ENCODE assay signal across 19 cellular contexts in genomic region chr2:176099737-176100546, GRCh38. TPM values are rescaled to one million over a fixed set of nuclear protein-coding genes. Genes with fewer than 3 reads are reported as not detected.
DNase-seq lines count a peak whose midpoint lies in the region; ATAC-seq and TF ChIP-seq lines count a peak whose summit lies in the region.
"Had no signal": no experiment of that assay in that cellular context is flagged by ENCODE, and none has a peak within 500 bp of the region (broad histone marks: within the 10 kb centered on the region; RNA-seq: fewer than 3 reads in every experiment).

HOXD12 (plus strand) TSS chr2:176099795; CDS start chr2:176099802, 7 bp downstream.

- H3K36me3 Mint-ChIP-seq in activated CD8-positive, alpha-beta memory T cell treated with anti-CD3 and anti-CD28 coated beads, Interleukin-2, amount 10 ng/mL, durations not matched to agents 7 days and 5 days = no peaks in the 10 kb centered on the region
- peaks cover 0 to under 1% of the 10 kb centered on the region in 2 donors for H3K36me3 Mint-ChIP-seq in stimulated activated naive B cell treated with anti-CD40 and anti-IgM and Interleukin-4, amounts not matched to agents 10 μg/mL and 1 μg/mL and 100 μg/mL, for 72 hours
- H3K36me3 Mint-ChIP-seq: T-cell had no signal

- no peak within 1 kb of the TSS for H3K9ac ChIP-seq in SK-N-MC (ENCODE audit: insufficient read length)

- H3K27me3 Mint-ChIP-seq in activated CD8-positive, alpha-beta memory T cell treated with anti-CD3 and anti-CD28 coated beads, Interleukin-2, amount 10 ng/mL, durations not matched to agents 7 days and 5 days = peaks cover 96% of the 10 kb centered on the region
- peaks cover 76 to 93% of the 10 kb centered on the region in 2 donors for H3K27me3 Mint-ChIP-seq in stimulated activated naive B cell treated with anti-CD40 and anti-IgM and Interleukin-4, amounts not matched to agents 10 μg/mL and 1 μg/mL and 100 μg/mL, for 72 hours

- TF ChIP-seq CTCF in OCI-LY7 (conservative IDR thresholded peaks at IDR 0.05; ENCODE audit: low read length) = no peak

- H3K79me2 ChIP-seq in OCI-LY7 (ENCODE audit: insufficient read depth, low read depth, low read length) = no peaks in the 10 kb centered on the region

- intact Hi-C loops in OCI-LY7 (cut with micrococcal nuclease; ENCODE audit: unreplicated experiment) = no loop called here

- BruUV-seq in OCI-LY7 (replicated peaks; lab: Mats Ljungman, UMichigan) = no TSS peak

- H3K27ac ChIP-seq in SK-N-MC (peak within 1 kb of the TSS; percentile 84), OCI-LY7 (ENCODE audit: low read depth, low read length, poor library complexity, severe bottlenecking) (no peak within 1 kb of the TSS)
- H3K27ac ChIP-seq: adrenal gland, thoracic aorta had no signal

- H3K36me3 ChIP-seq in SK-N-MC (ENCODE audit: insufficient read depth, low read length) (peaks cover 10% of the 10 kb centered on the region), OCI-LY7 (ENCODE audit: insufficient read depth, low read length) (no peaks in the 10 kb centered on the region)
- H3K36me3 ChIP-seq: adrenal gland, thoracic aorta had no signal

- peaks cover 10% of the 10 kb centered on the region for H3K4me1 Mint-ChIP-seq in activated CD8-positive, alpha-beta memory T cell treated with anti-CD3 and anti-CD28 coated beads, Interleukin-2, amount 10 ng/mL, durations not matched to agents 7 days and 5 days
- peaks cover 17 to 28% of the 10 kb centered on the region in 2 donors for H3K4me1 Mint-ChIP-seq in stimulated activated naive B cell treated with anti-CD40 and anti-IgM and Interleukin-4, amounts not matched to agents 10 μg/mL and 1 μg/mL and 100 μg/mL, for 72 hours

- H2AFZ ChIP-seq in OCI-LY7 (ENCODE audit: low read length) = no peak within 1 kb of the TSS

- ATAC-seq in activated CD8-positive, alpha-beta memory T cell treated with anti-CD3 and anti-CD28 coated beads, Interleukin-2, amount 10 ng/mL, durations not matched to agents 7 days and 5 days = no peak
- no peak for ATAC-seq in stimulated activated naive B cell treated with anti-CD40 and anti-IgM and Interleukin-4, amounts not matched to agents 10 μg/mL and 1 μg/mL and 100 μg/mL, for 72 hours (replicated peaks)
- ATAC-seq: T-cell had no signal

- H3K4me3 Mint-ChIP-seq in activated CD8-positive, alpha-beta memory T cell treated with anti-CD3 and anti-CD28 coated beads, Interleukin-2, amount 10 ng/mL, durations not matched to agents 7 days and 5 days = no peak within 1 kb of the TSS
- no peak within 1 kb of the TSS for H3K4me3 Mint-ChIP-seq in stimulated activated naive B cell treated with anti-CD40 and anti-IgM and Interleukin-4, amounts not matched to agents 10 μg/mL and 1 μg/mL and 100 μg/mL, for 72 hours
- H3K4me3 Mint-ChIP-seq: activated B cell treated with CpG ODN at 0.5 μM for 24 hours had no signal

- POLR2A ChIA-PET in OCI-LY7 (lab: Charles Lee) = no interaction called here

- peak; percentile 51 for DNase-seq in activated CD8-positive, alpha-beta memory T cell treated with anti-CD3 and anti-CD28 coated beads, Interleukin-2, amount 50 U/mL, for 48 hours
- DNase-seq in activated CD8-positive, alpha-beta memory T cell treated with anti-CD3 and anti-CD28 coated beads, Interleukin-2, amount 10 ng/mL, durations not matched to agents 7 days and 5 days = no peak
- DNase-seq in SK-N-MC (ENCODE audit: low read depth, low spot score) (no peak), iPS-NIHi7 (ENCODE audit: extremely low spot score) (peak; percentile 10), OCI-LY7 (ENCODE audit: low spot score) (no peak), middle frontal gyrus (ENCODE audit: extremely low spot score, low spot score) (no peak)
- DNase-seq in stimulated activated naive B cell treated with anti-CD40 and anti-IgM and Interleukin-4, amounts not matched to agents 10 μg/mL and 1 μg/mL and 100 μg/mL, for 72 hours = no peak
- DNase-seq in stimulated activated CD4-positive, alpha-beta T cell treated with anti-CD3 and anti-CD28 coated beads, Interleukin-4, amount 100 ng/mL, for 24 hours = no peak
- DNase-seq: activated B cell treated with CpG ODN at 0.5 μM for 24 hours, COR-L47, erythroblast, NCI-H2029, NCI-H526, RPMI8226 had no signal

- H3K9me3 Mint-ChIP-seq in activated CD8-positive, alpha-beta memory T cell treated with anti-CD3 and anti-CD28 coated beads, Interleukin-2, amount 10 ng/mL, durations not matched to agents 7 days and 5 days (ENCODE audit: low read depth) = no peaks in the 10 kb centered on the region
- peaks cover 0 to under 1% of the 10 kb centered on the region in 2 donors for H3K9me3 Mint-ChIP-seq in stimulated activated naive B cell treated with anti-CD40 and anti-IgM and Interleukin-4, amounts not matched to agents 10 μg/mL and 1 μg/mL and 100 μg/mL, for 72 hours
- H3K9me3 Mint-ChIP-seq: activated B cell treated with CpG ODN at 0.5 μM for 24 hours, T-cell had no signal

- H3K27ac Mint-ChIP-seq in activated CD8-positive, alpha-beta memory T cell treated with anti-CD3 and anti-CD28 coated beads, Interleukin-2, amount 10 ng/mL, durations not matched to agents 7 days and 5 days = no peak within 1 kb of the TSS
- H3K27ac Mint-ChIP-seq in stimulated activated naive B cell treated with anti-CD40 and anti-IgM and Interleukin-4, amounts not matched to agents 10 μg/mL and 1 μg/mL and 100 μg/mL, for 72 hours = peak within 1 kb of the TSS; percentile 51
- H3K27ac Mint-ChIP-seq: activated B cell treated with CpG ODN at 0.5 μM for 24 hours, progenitor cell of endocrine pancreas, T-cell had no signal

- no peaks in the 10 kb centered on the region for H3K9me3 ChIP-seq in SK-N-MC (ENCODE audit: low read depth, low read length)
- H3K9me3 ChIP-seq in OCI-LY7 (ENCODE audit: low read length) = no peaks in the 10 kb centered on the region
- H3K9me3 ChIP-seq: adrenal gland, thoracic aorta had no signal

- peaks cover 14% of the 10 kb centered on the region for H3K4me1 ChIP-seq in OCI-LY7 (ENCODE audit: insufficient read depth, low read length, poor library complexity, severe bottlenecking)

- no peak within 1 kb of the TSS for H3K4me2 ChIP-seq in OCI-LY7 (ENCODE audit: low read length)

- CTCF ChIA-PET in activated CD8-positive, alpha-beta memory T cell treated with anti-CD3 and anti-CD28 coated beads, Interleukin-2, amount 10 ng/mL, durations not matched to agents 7 days and 5 days (lab: Charles Lee) = no interaction called here
- CTCF ChIA-PET in OCI-LY7 (lab: Charles Lee; ENCODE audit: unreplicated experiment) = no interaction called here

- no peaks in the 10 kb centered on the region for H3K9me2 ChIP-seq in OCI-LY7 (ENCODE audit: insufficient read depth, low read length)

- H3K4me3 ChIP-seq in SK-N-MC = no peak within 1 kb of the TSS
- no peak within 1 kb of the TSS for H3K4me3 ChIP-seq in OCI-LY7 (ENCODE audit: low read depth, low read length, poor library complexity, severe bottlenecking)
- H3K4me3 ChIP-seq: adrenal gland, thoracic aorta had no signal

- H4K20me1 ChIP-seq in OCI-LY7 (ENCODE audit: insufficient read depth, low read length) = no peaks in the 10 kb centered on the region

RNA-seq across cellular contexts. Expression of gene HOXD12, which starts in this region (rescaled TPM):
- total RNA-seq in activated CD8-positive, alpha-beta memory T cell treated with anti-CD3 and anti-CD28 coated beads, Interleukin-2, amount 10 ng/mL, durations not matched to agents 7 days and 5 days = not detected
- total RNA-seq in OCI-LY7 (2014; rRNA removed; shearing (Covaris generic)) = not detected in 2 replicates
- total RNA-seq in OCI-LY7 (2022) = 0.25 TPM in 1 of 2 replicates, not detected in the other
- total RNA-seq: activated B cell treated with CpG ODN at 0.5 μM for 24 hours, adrenal gland, kidney epithelial cell, progenitor cell of endocrine pancreas, T-cell, thoracic aorta had no signal

Comparison
In these comparisons a context has a peak if more than half of its experiments do, and no peak if none do; other contexts are left out.
1. DNase-seq: peak in activated CD8-positive, alpha-beta memory T cell treated with anti-CD3 and anti-CD28 coated beads, Interleukin-2, amount 50 U/mL, for 48 hours (single experiment) and iPS-NIHi7 (single experiment); none in activated CD8-positive, alpha-beta memory T cell treated with anti-CD3 and anti-CD28 coated beads, Interleukin-2, amount 10 ng/mL, durations not matched to agents 7 days and 5 days (single experiment), SK-N-MC (single experiment), stimulated activated naive B cell treated with anti-CD40 and anti-IgM and Interleukin-4, amounts not matched to agents 10 μg/mL and 1 μg/mL and 100 μg/mL, for 72 hours (single experiment), OCI-LY7 (single experiment), middle frontal gyrus (single experiment) and stimulated activated CD4-positive, alpha-beta T cell treated with anti-CD3 and anti-CD28 coated beads, Interleukin-4, amount 100 ng/mL, for 24 hours (single experiment).